In the genomic region with DNA sequence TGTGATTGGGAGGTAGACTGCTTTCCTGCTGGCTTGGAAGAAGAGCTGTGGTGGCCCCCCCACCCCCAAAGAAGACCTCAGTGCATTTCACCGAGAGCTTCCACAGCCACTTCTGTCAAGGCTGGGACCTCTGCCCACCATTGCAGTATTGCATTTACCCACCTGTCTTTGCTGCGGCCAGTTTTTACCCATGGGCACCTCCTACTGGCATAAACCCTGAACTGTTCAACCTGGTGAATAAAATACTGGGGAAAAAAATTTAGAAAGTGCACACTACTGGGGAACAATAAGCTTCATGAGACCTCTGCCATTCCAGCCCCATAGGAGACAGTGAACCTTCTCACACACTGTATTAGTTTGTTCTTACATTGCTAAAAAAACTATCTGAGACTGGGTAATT, we compare ENCODE assay signal across 19 cellular contexts. TPM values are rescaled to one million over a fixed set of nuclear protein-coding genes. Genes with fewer than 3 reads are reported as not detected.
A peak's percentile ranks its signal among the peaks of the same experiment; 100 is the strongest.
DNase-seq lines count a peak whose midpoint lies in the region; ATAC-seq and TF ChIP-seq lines count a peak whose summit lies in the region.
"Had no signal": no experiment of that assay in that cellular context is flagged by ENCODE, and none has a peak within 500 bp of the region (broad histone marks: within the 10 kb centered on the region; RNA-seq: fewer than 3 reads in every experiment).

No MANE protein-coding gene starts in this region.

- H3K27ac ChIP-seq in DOHH2 (ENCODE audit: low read depth, low read length), result no peak overlapping the region
- no peak overlapping the region for H3K27ac ChIP-seq in brain microvascular endothelial cell
- H3K27ac ChIP-seq: SJSA1 had no signal

- H3K9me2 ChIP-seq in DOHH2 (replicated peaks; ENCODE audit: control insufficient read depth, low read length) (no peaks in the 10 kb centered on the region), Loucy (replicated peaks; ENCODE audit: low read depth, low read length) (no peaks in the 10 kb centered on the region)

- H3K4me2 ChIP-seq in DOHH2 (ENCODE audit: low read length) (no peak overlapping the region), Loucy (ENCODE audit: low read depth, low read length, poor library complexity, severe bottlenecking) (no peak overlapping the region)

- no peak overlapping the region for H3K4me3 Mint-ChIP-seq in glutamatergic neuron (ENCODE audit: unreplicated experiment)
- H3K4me3 Mint-ChIP-seq in activated T-cell treated with anti-CD3 and anti-CD28 coated beads, Interleukin-2, amount 50 U/mL, for 72 hours, result no peak overlapping the region
- H3K4me3 Mint-ChIP-seq: CD4-positive, CD25-positive, alpha-beta regulatory T cell; T-helper 17 cell had no signal

- H4K20me1 ChIP-seq in DOHH2 (ENCODE audit: control insufficient read depth, insufficient read depth, low read depth, low read length) (no peaks in the 10 kb centered on the region), Loucy (ENCODE audit: insufficient read depth, low read length, poor library complexity, severe bottlenecking) (peaks cover 6% of the 10 kb centered on the region)

- in situ Hi-C loops in brain microvascular endothelial cell (cut with HindIII; ENCODE audit: low pct_ligation_motif_present, low sequenced_read_pairs), result no loop called here

- H3F3A ChIP-seq in DOHH2 (ENCODE audit: control insufficient read depth, insufficient read depth), result no peaks in the 10 kb centered on the region
- H3F3A ChIP-seq in Loucy (ENCODE audit: low read depth), result peaks cover 6% of the 10 kb centered on the region; the same call in 1 of the 2 replicates

- no peak for DNase-seq in brain microvascular endothelial cell
- no peak for DNase-seq in glutamatergic neuron
- DNase-seq in activated T-cell treated with anti-CD3 and anti-CD28 coated beads, Interleukin-2, amount 50 U/mL, for 72 hours, result no peak
- DNase-seq in cortex of kidney (lab: John Stamatoyannopoulos, UW), result no peak
- DNase-seq in MV-4-11 (lab: John Stamatoyannopoulos, UW), result no peak
- DNase-seq: ACHN; CD4-positive, CD25-positive, alpha-beta regulatory T cell; COR-L47; NCI-H1105 treated with DMSO at 0.1 percent for 48 hours; NCI-H1694 treated with DMSO at 0.1 percent for 48 hours; NCI-H510A treated with DMSO at 0.1 percent for 48 hours; NCI-H774; T-helper 17 cell had no signal

- H3K4me1 ChIP-seq in DOHH2 (ENCODE audit: control insufficient read depth, low read length) (peaks cover 9% of the 10 kb centered on the region), Loucy (ENCODE audit: insufficient read depth, low read length, poor library complexity, severe bottlenecking) (peaks cover 17% of the 10 kb centered on the region)

- TF ChIP-seq CTCF in DOHH2 (IDR thresholded peaks at IDR 0.05; ENCODE audit: low read depth, low read length, poor library complexity, severe bottlenecking), result peak; percentile 15
- peak; percentile 41 for TF ChIP-seq CTCF in Loucy (conservative IDR thresholded peaks at IDR 0.05; ENCODE audit: low read length)
- TF ChIP-seq CTCF in brain microvascular endothelial cell (IDR thresholded peaks at IDR 0.05; ENCODE audit: low read depth, low read length, missing control alignments), result peak; percentile 18
- peak; percentile 14 for TF ChIP-seq CTCF in glutamatergic neuron (IDR thresholded peaks at IDR 0.05; ENCODE audit: partially characterized antibody, unreplicated experiment)

- H3K27ac Mint-ChIP-seq in glutamatergic neuron (ENCODE audit: unreplicated experiment), result no peak overlapping the region
- H3K27ac Mint-ChIP-seq in activated T-cell treated with anti-CD3 and anti-CD28 coated beads, Interleukin-2, amount 50 U/mL, for 72 hours, result no peak overlapping the region
- H3K27ac Mint-ChIP-seq: CD4-positive, CD25-positive, alpha-beta regulatory T cell; T-helper 17 cell had no signal

- no peak overlapping the region for H3K9ac ChIP-seq in Loucy (ENCODE audit: low read depth, low read length, poor library complexity, severe bottlenecking)

- no peaks in the 10 kb centered on the region for H3K27me3 ChIP-seq in DOHH2 (ENCODE audit: control insufficient read depth, low read length)
- H3K27me3 ChIP-seq in Loucy (ENCODE audit: insufficient read depth, low read length, poor library complexity, severe bottlenecking), result no peaks in the 10 kb centered on the region
- no peaks in the 10 kb centered on the region for H3K27me3 ChIP-seq in brain microvascular endothelial cell (replicated peaks)
- H3K27me3 ChIP-seq: SJSA1 had no signal

- H3K9me3 ChIP-seq in DOHH2 (ENCODE audit: control insufficient read depth, insufficient read depth, low read length) (no peaks in the 10 kb centered on the region), Loucy (ENCODE audit: insufficient read depth, low read depth, low read length) (0 out of 2 replicates have a peak, but pooled peaks cover 3% of the 10 kb centered on the region)
- H3K9me3 ChIP-seq: SJSA1 had no signal

- H3K36me3 ChIP-seq in DOHH2 (ENCODE audit: control insufficient read depth, low read length) (no peaks in the 10 kb centered on the region), Loucy (ENCODE audit: insufficient read depth, low read length) (peaks cover 10% of the 10 kb centered on the region; the same call in 1 of the 2 replicates), brain microvascular endothelial cell (replicated peaks) (no peaks in the 10 kb centered on the region)
- H3K36me3 ChIP-seq: SJSA1 had no signal

- no peak for ATAC-seq in HG02763 (IDR thresholded peaks at IDR 0.05; ENCODE audit: unreplicated experiment)
- no peak for ATAC-seq in activated T-cell treated with anti-CD3 and anti-CD28 coated beads, Interleukin-2, amount 50 U/mL, for 72 hours (replicated peaks in 1 of 2)
- ATAC-seq: GM12878, K562, T-helper 17 cell had no signal

- H3K36me3 Mint-ChIP-seq in glutamatergic neuron (ENCODE audit: unreplicated experiment), result peaks cover 20% of the 10 kb centered on the region
- peaks cover 8 to 21% of the 10 kb centered on the region in 2 donors for H3K36me3 Mint-ChIP-seq in activated T-cell treated with anti-CD3 and anti-CD28 coated beads, Interleukin-2, amount 50 U/mL, for 72 hours (ENCODE audit: insufficient read depth in 2 of 2)

- no peak overlapping the region for H2AFZ ChIP-seq in Loucy (ENCODE audit: low read length)

- H3K79me2 ChIP-seq in DOHH2 (ENCODE audit: control insufficient read depth, low read length) (no peaks in the 10 kb centered on the region), Loucy (ENCODE audit: insufficient read depth, low read length) (peaks cover 20% of the 10 kb centered on the region; the same call in 1 of the 2 replicates)

- no peak overlapping the region for H3K4me3 ChIP-seq in DOHH2 (ENCODE audit: low read length)
- H3K4me3 ChIP-seq in Loucy (ENCODE audit: low read length, poor library complexity, severe bottlenecking), result no peak overlapping the region
- no peak overlapping the region for H3K4me3 ChIP-seq in brain microvascular endothelial cell (ENCODE audit: low read depth, low read length)
- H3K4me3 ChIP-seq: GM12878, K562, SJSA1 had no signal

- no peaks in the 10 kb centered on the region for H3K4me1 Mint-ChIP-seq in glutamatergic neuron (ENCODE audit: low read depth, unreplicated experiment)
- H3K4me1 Mint-ChIP-seq in activated T-cell treated with anti-CD3 and anti-CD28 coated beads, Interleukin-2, amount 50 U/mL, for 72 hours (ENCODE audit: low read depth), result peaks cover 7% of the 10 kb centered on the region

- H3K27me3 Mint-ChIP-seq in glutamatergic neuron (ENCODE audit: unreplicated experiment), result peaks cover 5% of the 10 kb centered on the region
- no peaks in the 10 kb centered on the region for H3K27me3 Mint-ChIP-seq in activated T-cell treated with anti-CD3 and anti-CD28 coated beads, Interleukin-2, amount 50 U/mL, for 72 hours (ENCODE audit: low read depth)
- H3K27me3 Mint-ChIP-seq: CD4-positive, CD25-positive, alpha-beta regulatory T cell; T-helper 17 cell had no signal

- peaks cover 8% of the 10 kb centered on the region for H3K9me3 Mint-ChIP-seq in glutamatergic neuron (ENCODE audit: unreplicated experiment)
- peaks cover 8 to 14% of the 10 kb centered on the region in 2 donors for H3K9me3 Mint-ChIP-seq in activated T-cell treated with anti-CD3 and anti-CD28 coated beads, Interleukin-2, amount 50 U/mL, for 72 hours

RNA-seq across cellular contexts. Expression of gene ARFIP1, which starts 40.3 kb away (rescaled TPM):
- total RNA-seq in glutamatergic neuron (ENCODE audit: unreplicated experiment), result 22.2 TPM
- 10 to 100 TPM; 13.8 to 18.8 TPM for total RNA-seq in activated T-cell treated with anti-CD3 and anti-CD28 coated beads, Interleukin-2, amount 50 U/mL, for 72 hours

RNA-seq across cellular contexts. Expression of gene TIGD4, which starts 40.5 kb away (rescaled TPM):
- total RNA-seq in glutamatergic neuron (ENCODE audit: unreplicated experiment), result 0.83 TPM
- total RNA-seq in activated T-cell treated with anti-CD3 and anti-CD28 coated beads, Interleukin-2, amount 50 U/mL, for 72 hours, result under 1 TPM; 0.39 to 0.43 TPM
